Comparison of ENCODE assay signal across 8 cellular contexts in the genomic region with DNA sequence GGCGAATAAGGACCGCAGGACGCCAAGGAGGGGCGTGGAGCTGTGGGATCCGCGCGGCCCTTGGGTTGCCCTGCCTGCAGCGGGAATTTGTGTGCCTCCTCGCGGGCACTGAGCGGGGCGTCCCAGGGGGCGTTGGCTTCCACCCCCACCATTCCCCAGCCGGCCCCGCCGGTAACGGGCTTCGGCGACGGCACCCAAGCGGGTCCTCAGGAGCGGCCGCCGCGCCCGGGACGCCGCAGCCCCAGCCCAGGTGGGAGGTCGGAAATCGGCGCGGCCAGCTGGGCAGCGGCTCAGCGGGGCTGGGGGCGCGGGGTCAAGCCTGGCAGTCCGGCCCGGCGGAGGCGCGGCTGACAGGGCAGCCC. TPM values are rescaled to one million over a fixed set of nuclear protein-coding genes. Genes with fewer than 3 reads are reported as not detected.
DNase-seq lines count a peak whose midpoint lies in the region; ATAC-seq and TF ChIP-seq lines count a peak whose summit lies in the region.

No MANE protein-coding gene starts in this region.

- H3K27me3 ChIP-seq in endodermal cell (ENCODE audit: control insufficient read depth, insufficient read depth, low read length, poor library complexity, severe bottlenecking) (peaks cover 28% of the 10 kb centered on the region), thoracic aorta (replicated peaks; ENCODE audit: insufficient read depth) (no peaks in the 10 kb centered on the region)

- H3K4me1 ChIP-seq in endodermal cell (ENCODE audit: control insufficient read depth, insufficient read depth, low read length) (no peaks in the 10 kb centered on the region), thoracic aorta (ENCODE audit: control insufficient read depth in 1 of 2, low read depth in 2 of 2) (peaks cover 0 to 14% of the 10 kb centered on the region in 2 donors)

- no peaks in the 10 kb centered on the region for H3K9me3 ChIP-seq in endodermal cell (ENCODE audit: control insufficient read depth, low read length)
- H3K9me3 ChIP-seq in thoracic aorta: no peaks in the 10 kb centered on the region

- no peaks in the 10 kb centered on the region for H3K9me3 Mint-ChIP-seq in activated CD4-positive, alpha-beta T cell treated with anti-CD3 and anti-CD28 coated beads for 36 hours (ENCODE audit: low read depth)
- no peaks in the 10 kb centered on the region for H3K9me3 Mint-ChIP-seq in endodermal cell
- H3K9me3 Mint-ChIP-seq in mesothelial cell of epicardium: no peaks in the 10 kb centered on the region

- H3K27me3 Mint-ChIP-seq in activated CD4-positive, alpha-beta T cell treated with anti-CD3 and anti-CD28 coated beads for 36 hours: peaks cover 24% of the 10 kb centered on the region
- peaks cover 29% of the 10 kb centered on the region for H3K27me3 Mint-ChIP-seq in endodermal cell (ENCODE audit: insufficient read depth)
- peaks cover 32% of the 10 kb centered on the region for H3K27me3 Mint-ChIP-seq in mesothelial cell of epicardium (ENCODE audit: low read depth)

- H3K4me3 ChIP-seq in endodermal cell (ENCODE audit: low read length) (peak overlapping the region; percentile 92), thoracic aorta (peak overlapping the region; percentile 97)

- intact Hi-C loops in activated CD4-positive, alpha-beta T cell treated with anti-CD3 and anti-CD28 coated beads for 36 hours (cut with DNase I, micrococcal nuclease): loop anchor here (1.0 to 10.0 kb wide), 15 partner anchors 113 to 1008 kb away; a partner anchor contains a TSS

- WGBS in endodermal cell (ENCODE audit: insufficient coverage in 1 of 2, insufficient read length in 1 of 2), 2 experiments: 0 to 1% methylated on average over 20 to 41 of the region's 41 CpGs

- peaks cover 12% of the 10 kb centered on the region for H3K4me1 Mint-ChIP-seq in activated CD4-positive, alpha-beta T cell treated with anti-CD3 and anti-CD28 coated beads for 36 hours
- H3K4me1 Mint-ChIP-seq in endodermal cell (peaks cover 21% of the 10 kb centered on the region), mesothelial cell of epicardium (peaks cover 19% of the 10 kb centered on the region)

- POLR2A ChIA-PET in activated CD4-positive, alpha-beta T cell treated with anti-CD3 and anti-CD28 coated beads for 36 hours (lab: Charles Lee): interaction anchor here (0.6 kb wide), 1 partner anchor 382 kb away, joined by 5 read pairs; no protein-coding TSS in a partner anchor

- DNase-seq in activated CD4-positive, alpha-beta T cell treated with anti-CD3 and anti-CD28 coated beads for 36 hours: peak; percentile 41
- DNase-seq in endodermal cell: peak; percentile 74
- peak; percentile 28 to 56 for DNase-seq in mesothelial cell of epicardium (ENCODE audit: low spot score in 2 of 2, unreplicated experiment in 2 of 2)
- no peak for DNase-seq in thoracic aorta (ENCODE audit: low spot score)
- no peak for DNase-seq in NCI-H187 treated with DMSO at 0.1 percent for 48 hours (lab: John Stamatoyannopoulos, UW)

- TF ChIP-seq CTCF in endodermal cell (conservative IDR thresholded peaks at IDR 0.05): peak; percentile 19
- no peak for TF ChIP-seq CTCF in mesothelial cell of epicardium (IDR thresholded peaks at IDR 0.05; ENCODE audit: unreplicated experiment)
- no peak for TF ChIP-seq CTCF in thoracic aorta (IDR thresholded peaks at IDR 0.05)

- no peaks in the 10 kb centered on the region for H3K36me3 Mint-ChIP-seq in activated CD4-positive, alpha-beta T cell treated with anti-CD3 and anti-CD28 coated beads for 36 hours (ENCODE audit: low read depth)
- H3K36me3 Mint-ChIP-seq in endodermal cell (ENCODE audit: low read depth) (no peaks in the 10 kb centered on the region), mesothelial cell of epicardium (no peaks in the 10 kb centered on the region)

- H3K4me3 Mint-ChIP-seq in activated CD4-positive, alpha-beta T cell treated with anti-CD3 and anti-CD28 coated beads for 36 hours: peak overlapping the region; percentile 87
- peak overlapping the region; percentile 81 for H3K4me3 Mint-ChIP-seq in endodermal cell
- H3K4me3 Mint-ChIP-seq in mesothelial cell of epicardium: peak overlapping the region; percentile 76

- peak; percentile 42 for ATAC-seq in GM18907 (IDR thresholded peaks at IDR 0.05; ENCODE audit: unreplicated experiment)
- ATAC-seq in HG03354 (IDR thresholded peaks at IDR 0.05; ENCODE audit: poor library complexity, severe bottlenecking, unreplicated experiment): peak; percentile 32
- peak; percentile 45 for ATAC-seq in activated CD4-positive, alpha-beta T cell treated with anti-CD3 and anti-CD28 coated beads for 36 hours
- ATAC-seq in thoracic aorta (ENCODE audit: insufficient number of reproducible peaks, low FRiP score, low read depth): peak; percentile 41
- ATAC-seq in GM21367 (IDR thresholded peaks at IDR 0.05; ENCODE audit: unreplicated experiment): no peak

- H3K27ac ChIP-seq in endodermal cell (ENCODE audit: low read depth, low read length): no peak overlapping the region
- H3K27ac ChIP-seq in thoracic aorta: no peak overlapping the region

- CTCF ChIA-PET in activated CD4-positive, alpha-beta T cell treated with anti-CD3 and anti-CD28 coated beads for 36 hours (lab: Charles Lee): no interaction called here

- H3K36me3 ChIP-seq in endodermal cell (ENCODE audit: control insufficient read depth, insufficient read depth, low read length) (no peaks in the 10 kb centered on the region), thoracic aorta (no peaks in the 10 kb centered on the region)

- H3K9ac ChIP-seq in endodermal cell (ENCODE audit: extremely low read depth, low read length, poor library complexity, severe bottlenecking): peak overlapping the region; percentile 43

- no peak overlapping the region for H3K27ac Mint-ChIP-seq in activated CD4-positive, alpha-beta T cell treated with anti-CD3 and anti-CD28 coated beads for 36 hours
- H3K27ac Mint-ChIP-seq in endodermal cell (no peak overlapping the region), mesothelial cell of epicardium (no peak overlapping the region)

RNA-seq across cellular contexts. Expression of a gene that starts 0.3 kb away (rescaled TPM):
- total RNA-seq in activated CD4-positive, alpha-beta T cell treated with anti-CD3 and anti-CD28 coated beads for 36 hours: 1 to 10 TPM in 1 of 2 experiments, under 1 TPM in 1; 0.76 to 1.2 TPM
- total RNA-seq in endodermal cell (10 to 100 TPM; 11.8 to 14.4 TPM), mesothelial cell of epicardium (4.4 to 5.9 TPM (median 4.7 TPM) in 3 replicates), thoracic aorta (1 to 10 TPM; 5.3 to 6.1 TPM)
- polyA plus RNA-seq in endodermal cell (2013, experiment 1 of 2): 8.0 TPM
- 6.6 TPM for polyA plus RNA-seq in endodermal cell (2013, experiment 2 of 2)

Comparison
In these comparisons a context has a peak if more than half of its experiments do, and no peak if none do; other contexts are left out.
1. DNase-seq: peak in activated CD4-positive, alpha-beta T cell treated with anti-CD3 and anti-CD28 coated beads for 36 hours (single experiment), endodermal cell (single experiment) and mesothelial cell of epicardium (2 of 2); none in thoracic aorta (single experiment) and NCI-H187 treated with DMSO at 0.1 percent for 48 hours (single experiment).
2. Peak in every context shown above with its lines, with median percentiles within 50 percentile points of each other: H3K4me3 Mint-ChIP-seq.